In the genomic region with DNA sequence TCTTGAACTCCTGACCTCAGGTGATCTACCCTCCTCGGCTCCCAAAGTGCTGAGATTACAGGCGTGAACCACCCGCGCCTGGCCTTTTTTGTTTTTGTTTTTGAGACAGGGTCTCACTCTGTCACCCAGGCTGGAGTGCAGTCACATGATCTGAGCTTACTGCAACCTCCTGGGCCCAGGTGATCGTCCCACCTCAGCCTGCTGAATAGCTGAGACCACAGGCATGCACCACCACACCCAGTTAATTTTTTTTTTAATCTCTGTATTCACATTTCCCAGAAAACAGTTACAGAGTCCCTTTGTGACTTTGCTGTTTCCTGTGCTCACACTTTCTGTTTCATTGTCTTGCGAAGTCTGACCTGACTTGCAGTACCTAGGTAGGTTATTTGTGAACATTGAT, we compare ENCODE assay signal across 15 cellular contexts. TPM values are rescaled to one million over a fixed set of nuclear protein-coding genes. Genes with fewer than 3 reads are reported as not detected.
A peak's percentile ranks its signal among the peaks of the same experiment; 100 is the strongest.
DNase-seq lines count a peak whose midpoint lies in the region; ATAC-seq and TF ChIP-seq lines count a peak whose summit lies in the region.
"Had no signal": no experiment of that assay in that cellular context is flagged by ENCODE, and none has a peak within 500 bp of the region (broad histone marks: within the 10 kb centered on the region; RNA-seq: fewer than 3 reads in every experiment).

No MANE protein-coding gene starts in this region.

- H3K9ac ChIP-seq in MM.1S (ENCODE audit: low read length): no peak overlapping the region
- H3K9ac ChIP-seq: SK-N-SH had no signal

- no peaks in the 10 kb centered on the region for H3K9me3 Mint-ChIP-seq in activated CD8-positive, alpha-beta T cell treated with anti-CD3 and anti-CD28 coated beads, Interleukin-2, amount 10 ng/mL, durations not matched to agents 7 days and 5 days (ENCODE audit: insufficient read depth)
- no peaks in the 10 kb centered on the region for H3K9me3 Mint-ChIP-seq in central memory CD8-positive, alpha-beta T cell

- TF ChIP-seq CTCF in MM.1S (IDR thresholded peaks at IDR 0.05; ENCODE audit: low read length): no peak
- TF ChIP-seq CTCF in GM10266 (IDR thresholded peaks at IDR 0.05; ENCODE audit: control insufficient read depth, insufficient read depth, low read depth, missing control alignments): no peak

- peaks cover 40% of the 10 kb centered on the region for H3K36me3 Mint-ChIP-seq in activated CD8-positive, alpha-beta T cell treated with anti-CD3 and anti-CD28 coated beads, Interleukin-2, amount 10 ng/mL, durations not matched to agents 7 days and 5 days (ENCODE audit: low read depth)
- H3K36me3 Mint-ChIP-seq in central memory CD8-positive, alpha-beta T cell (ENCODE audit: insufficient read depth): peaks cover 16% of the 10 kb centered on the region

- H3K4me3 Mint-ChIP-seq in activated CD8-positive, alpha-beta T cell treated with anti-CD3 and anti-CD28 coated beads, Interleukin-2, amount 10 ng/mL, durations not matched to agents 7 days and 5 days: peak overlapping the region; percentile 69
- peak overlapping the region; percentile 69 for H3K4me3 Mint-ChIP-seq in central memory CD8-positive, alpha-beta T cell

- H3K4me1 ChIP-seq in MM.1S (ENCODE audit: low read length): peaks cover 17% of the 10 kb centered on the region
- H3K4me1 ChIP-seq: HAP-1 had no signal

- H3K4me1 Mint-ChIP-seq in activated CD8-positive, alpha-beta T cell treated with anti-CD3 and anti-CD28 coated beads, Interleukin-2, amount 10 ng/mL, durations not matched to agents 7 days and 5 days (ENCODE audit: low read depth): peaks cover 68% of the 10 kb centered on the region
- H3K4me1 Mint-ChIP-seq in central memory CD8-positive, alpha-beta T cell: peaks cover 48% of the 10 kb centered on the region

- no peak overlapping the region for H3K4me3 ChIP-seq in MM.1S (ENCODE audit: low read length)
- H3K4me3 ChIP-seq: HAP-1, transverse colon had no signal

- H3F3A ChIP-seq in MM.1S (ENCODE audit: insufficient read depth, low read length): peaks cover 30% of the 10 kb centered on the region

- H3K4me2 ChIP-seq in MM.1S (ENCODE audit: low read depth, low read length): peak overlapping the region; percentile 22
- H3K4me2 ChIP-seq: SK-N-SH had no signal

- no peaks in the 10 kb centered on the region for H3K9me3 ChIP-seq in MM.1S (replicated peaks; ENCODE audit: insufficient read depth, low read length)
- H3K9me3 ChIP-seq: HAP-1, SK-N-SH, transverse colon had no signal

- peaks cover 5% of the 10 kb centered on the region for H3K79me2 ChIP-seq in MM.1S (ENCODE audit: low read length)

- DNase-seq in MM.1S: peak; percentile 92
- DNase-seq in activated CD8-positive, alpha-beta T cell treated with anti-CD3 and anti-CD28 coated beads, Interleukin-2, amount 10 ng/mL, durations not matched to agents 7 days and 5 days: peak; percentile 81
- DNase-seq in central memory CD8-positive, alpha-beta T cell (ENCODE audit: low spot score in 2 of 2): no peak
- peak in 2 of 3 experiments; percentile 26 to 37 for DNase-seq in stimulated activated CD4-positive, alpha-beta T cell treated with anti-CD3 and anti-CD28 coated beads, TNF-alpha, amount 100 ng/mL, for 4 hours (ENCODE audit: low read depth in 3 of 3)
- DNase-seq in GM10266 (ENCODE audit: extremely low spot score): no peak
- no peak for DNase-seq in NCI-H526 (lab: John Stamatoyannopoulos, UW)
- no peak for DNase-seq in putamen (ENCODE audit: low spot score)
- no peak for DNase-seq in Kasumi-1 (lab: John Stamatoyannopoulos, UW)
- DNase-seq: NCI-H2081, SK-N-SH, transverse colon had no signal

- H3K27ac ChIP-seq in MM.1S (ENCODE audit: low read length): peak overlapping the region; percentile 71
- H3K27ac ChIP-seq: transverse colon had no signal

- no peak overlapping the region for H2AFZ ChIP-seq in MM.1S (ENCODE audit: low read length)

- peak overlapping the region; percentile 93 for H3K27ac Mint-ChIP-seq in activated CD8-positive, alpha-beta T cell treated with anti-CD3 and anti-CD28 coated beads, Interleukin-2, amount 10 ng/mL, durations not matched to agents 7 days and 5 days
- H3K27ac Mint-ChIP-seq in central memory CD8-positive, alpha-beta T cell (ENCODE audit: low read depth): peak overlapping the region; percentile 82

- H3K27me3 Mint-ChIP-seq in activated CD8-positive, alpha-beta T cell treated with anti-CD3 and anti-CD28 coated beads, Interleukin-2, amount 10 ng/mL, durations not matched to agents 7 days and 5 days (ENCODE audit: low read depth): no peaks in the 10 kb centered on the region
- H3K27me3 Mint-ChIP-seq in central memory CD8-positive, alpha-beta T cell: no peaks in the 10 kb centered on the region

- peak; percentile 58 for ATAC-seq in activated CD8-positive, alpha-beta T cell treated with anti-CD3 and anti-CD28 coated beads, Interleukin-2, amount 10 ng/mL, durations not matched to agents 7 days and 5 days
- peak; percentile 9 for ATAC-seq in central memory CD8-positive, alpha-beta T cell (replicated peaks; ENCODE audit: extremely low read depth, poor library complexity, severe bottlenecking)

- no peaks in the 10 kb centered on the region for H3K9me2 ChIP-seq in MM.1S (replicated peaks; ENCODE audit: insufficient read depth, low read length)
- H3K9me2 ChIP-seq: SK-N-SH had no signal

- H3K27me3 ChIP-seq in MM.1S (replicated peaks; ENCODE audit: insufficient read depth, low read length): no peaks in the 10 kb centered on the region
- H3K27me3 ChIP-seq: transverse colon had no signal

- no peaks in the 10 kb centered on the region for H3K36me3 ChIP-seq in MM.1S (replicated peaks; ENCODE audit: insufficient read depth, low read length)

- POLR2A ChIA-PET in activated CD8-positive, alpha-beta T cell treated with anti-CD3 and anti-CD28 coated beads, Interleukin-2, amount 10 ng/mL, durations not matched to agents 7 days and 5 days (lab: Charles Lee): interaction anchor here (0.6 to 1.0 kb wide), 3 partner anchors 14 to 239 kb away, joined by 3 to 6 read pairs (median 4); no protein-coding TSS in a partner anchor

- CTCF ChIA-PET in activated CD8-positive, alpha-beta T cell treated with anti-CD3 and anti-CD28 coated beads, Interleukin-2, amount 10 ng/mL, durations not matched to agents 7 days and 5 days (lab: Charles Lee): interaction anchor here (0.6 to 0.7 kb wide), 2 partner anchors 45 to 119 kb away, joined by 3 to 5 read pairs; no protein-coding TSS in a partner anchor

- H4K20me1 ChIP-seq in MM.1S (ENCODE audit: insufficient read depth, low read length): no peaks in the 10 kb centered on the region

RNA-seq across cellular contexts. Expression of a gene that starts 2.7 kb away (rescaled TPM):
- 10 to 100 TPM; 15.4 to 16.1 TPM for total RNA-seq in activated CD8-positive, alpha-beta T cell treated with anti-CD3 and anti-CD28 coated beads, Interleukin-2, amount 10 ng/mL, durations not matched to agents 7 days and 5 days

RNA-seq across cellular contexts. Expression of a gene that starts 8.2 kb away (rescaled TPM):
- not detected for total RNA-seq in activated CD8-positive, alpha-beta T cell treated with anti-CD3 and anti-CD28 coated beads, Interleukin-2, amount 10 ng/mL, durations not matched to agents 7 days and 5 days
- total RNA-seq: aorta, liver, skeletal muscle tissue, transverse colon had no signal

Comparison
In these comparisons a context has a peak if more than half of its experiments do, and no peak if none do; other contexts are left out.
1. DNase-seq: peak in MM.1S (single experiment), activated CD8-positive, alpha-beta T cell treated with anti-CD3 and anti-CD28 coated beads, Interleukin-2, amount 10 ng/mL, durations not matched to agents 7 days and 5 days (single experiment) and stimulated activated CD4-positive, alpha-beta T cell treated with anti-CD3 and anti-CD28 coated beads, TNF-alpha, amount 100 ng/mL, for 4 hours (2 of 3); none in central memory CD8-positive, alpha-beta T cell (0 of 2), GM10266 (single experiment), NCI-H526 (0 of 2), putamen (single experiment) and Kasumi-1 (0 of 2).